15 cellular contexts compared by ENCODE assay signal in the genomic region with DNA sequence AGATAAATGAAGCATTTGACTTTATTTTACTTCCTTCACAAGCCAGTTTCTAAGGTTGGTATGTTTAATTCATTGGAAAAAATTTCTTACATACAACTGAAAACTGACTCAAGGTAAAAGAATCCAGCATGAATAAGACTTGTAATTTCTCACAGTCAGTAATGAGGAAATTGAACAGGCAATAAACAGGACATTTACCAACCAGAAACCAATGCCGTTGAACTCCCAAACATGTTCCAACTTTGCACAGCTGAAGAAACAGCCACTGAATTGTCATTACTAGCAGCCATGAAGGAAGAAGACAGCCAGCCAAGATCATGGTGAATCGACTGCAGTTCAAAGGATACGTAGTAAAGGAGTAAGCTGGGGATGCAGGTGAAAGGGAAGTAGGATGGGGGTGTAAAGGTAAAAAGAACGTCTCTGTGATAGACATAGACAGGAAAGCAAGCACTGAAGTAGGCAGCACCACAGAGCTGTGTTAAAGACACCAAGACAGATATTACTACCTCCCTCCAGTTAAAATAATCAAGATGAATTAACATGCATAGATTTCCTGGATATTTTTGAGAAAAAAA. TPM values are rescaled to one million over a fixed set of nuclear protein-coding genes. Genes with fewer than 3 reads are reported as not detected.
DNase-seq lines count a peak whose midpoint lies in the region; ATAC-seq and TF ChIP-seq lines count a peak whose summit lies in the region.
"Had no signal": no experiment of that assay in that cellular context is flagged by ENCODE, and none has a peak within 500 bp of the region (broad histone marks: within the 10 kb centered on the region; RNA-seq: fewer than 3 reads in every experiment).

No MANE protein-coding gene starts in this region.

- H3K4me1 Mint-ChIP-seq in neural progenitor cell: peaks cover 5% of the 10 kb centered on the region
- H3K4me1 Mint-ChIP-seq: nephron had no signal

- no peak overlapping the region for H3K9ac ChIP-seq in neural progenitor cell
- H3K9ac ChIP-seq: BLaER1 treated with 17β-estradiol and CSF1 and Interleukin-3, amounts not matched to agents 10 nM and 100 nM had no signal

- no peaks in the 10 kb centered on the region for H3K9me3 Mint-ChIP-seq in neural progenitor cell
- H3K9me3 Mint-ChIP-seq: nephron had no signal

- H3K4me1 ChIP-seq in PC-9 (replicated peaks; ENCODE audit: insufficient read depth) (peaks cover 13% of the 10 kb centered on the region), neural progenitor cell (no peaks in the 10 kb centered on the region)
- H3K4me1 ChIP-seq: BLaER1 treated with 17β-estradiol and CSF1 and Interleukin-3, amounts not matched to agents 10 nM and 100 nM had no signal

- H3K36me3 ChIP-seq in PC-9 (ENCODE audit: low read depth): no peaks in the 10 kb centered on the region; the same call in 1 of the 2 replicates
- no peaks in the 10 kb centered on the region for H3K36me3 ChIP-seq in neural progenitor cell

- POLR2A ChIA-PET in PC-9 (lab: Charles Lee; ENCODE audit: unreplicated experiment): interaction anchor here (0.6 kb wide), 1 partner anchor 138 kb away, joined by 5 read pairs; no protein-coding TSS in a partner anchor

- no peak for ATAC-seq in GM18498 (IDR thresholded peaks at IDR 0.05; ENCODE audit: unreplicated experiment)

- H3K27ac ChIP-seq in PC-9: peak overlapping the region; percentile 68
- no peak overlapping the region for H3K27ac ChIP-seq in neural progenitor cell
- H3K27ac ChIP-seq: BLaER1 treated with 17β-estradiol and CSF1 and Interleukin-3, amounts not matched to agents 10 nM and 100 nM; skin epidermis had no signal

- H3K27me3 Mint-ChIP-seq in neural progenitor cell (ENCODE audit: insufficient read depth, low read depth): no peaks in the 10 kb centered on the region

- H3K9me3 ChIP-seq in PC-9 (ENCODE audit: insufficient read depth, low read depth) (no peaks in the 10 kb centered on the region), neural progenitor cell (ENCODE audit: low read depth) (no peaks in the 10 kb centered on the region)
- H3K9me3 ChIP-seq: BLaER1 treated with 17β-estradiol and CSF1 and Interleukin-3, amounts not matched to agents 10 nM and 100 nM had no signal

- H3K9me2 ChIP-seq in PC-9 (ENCODE audit: insufficient read depth): no peaks in the 10 kb centered on the region

- H3K4me2 ChIP-seq in PC-9: peak overlapping the region; percentile 28; the same call in 1 of the 2 replicates
- H3K4me2 ChIP-seq in neural progenitor cell: no peak overlapping the region
- H3K4me2 ChIP-seq: BLaER1 treated with 17β-estradiol and CSF1 and Interleukin-3, amounts not matched to agents 10 nM and 100 nM had no signal

- no peak overlapping the region for H3K4me3 Mint-ChIP-seq in neural progenitor cell
- H3K4me3 Mint-ChIP-seq: nephron had no signal

- H3K79me2 ChIP-seq in PC-9 (ENCODE audit: low read depth) (peaks cover 15% of the 10 kb centered on the region; the same call in 1 of the 2 replicates), neural progenitor cell (ENCODE audit: low read depth) (no peaks in the 10 kb centered on the region)

- peak; percentile 87 for DNase-seq in AG10803 (ENCODE audit: low read depth)
- DNase-seq in PC-9: peak in 1 of 2 experiments; percentile 86
- DNase-seq in epithelial cell of esophagus (ENCODE audit: low read depth): peak; percentile 93
- peak; percentile 28 for DNase-seq in myocyte (ENCODE audit: low read depth)
- no peak for DNase-seq in NCI-H2227 (lab: John Stamatoyannopoulos, UW; ENCODE audit: unreplicated experiment)
- no peak for DNase-seq in neural progenitor cell (ENCODE audit: low spot score)
- no peak for DNase-seq in nucleus accumbens (lab: John Stamatoyannopoulos, UW)
- DNase-seq: amygdala, GDM1, MV-4-11, NCI-H2227 treated with DMSO at 0.1 percent for 48 hours had no signal

- no peaks in the 10 kb centered on the region for H3K27me3 ChIP-seq in PC-9 (ENCODE audit: insufficient read depth, low read depth)
- H3K27me3 ChIP-seq in neural progenitor cell: no peaks in the 10 kb centered on the region
- H3K27me3 ChIP-seq: BLaER1 treated with 17β-estradiol and CSF1 and Interleukin-3, amounts not matched to agents 10 nM and 100 nM had no signal

- intact Hi-C loops in PC-9 (cut with micrococcal nuclease; ENCODE audit: unreplicated experiment): loop anchor here (1.0 kb wide), 1 partner anchor 184 kb away; no protein-coding TSS in a partner anchor

- CTCF ChIA-PET in PC-9 (lab: Charles Lee): interaction anchor here (0.6 kb wide), 1 partner anchor 117 kb away, joined by 3 read pairs; no protein-coding TSS in a partner anchor

- no peak overlapping the region for H3K27ac Mint-ChIP-seq in neural progenitor cell
- H3K27ac Mint-ChIP-seq: nephron had no signal

- no peaks in the 10 kb centered on the region for H3F3A ChIP-seq in PC-9 (ENCODE audit: insufficient read depth, low read depth)
- H3F3A ChIP-seq in neural progenitor cell (ENCODE audit: low read depth): no peaks in the 10 kb centered on the region

- BruUV-seq in PC-9 (replicated peaks; lab: Mats Ljungman, UMichigan): no TSS peak

- H3K4me3 ChIP-seq in AG10803 (ENCODE audit: low read length) (no peak overlapping the region), PC-9 (no peak overlapping the region), epithelial cell of esophagus (ENCODE audit: low read length) (no peak overlapping the region), neural progenitor cell (no peak overlapping the region)
- H3K4me3 ChIP-seq: BLaER1 treated with 17β-estradiol and CSF1 and Interleukin-3, amounts not matched to agents 10 nM and 100 nM; skin epidermis had no signal

- H4K20me1 ChIP-seq in PC-9 (ENCODE audit: insufficient read depth) (no peaks in the 10 kb centered on the region), neural progenitor cell (ENCODE audit: low read depth) (no peaks in the 10 kb centered on the region)
- H4K20me1 ChIP-seq: BLaER1 treated with 17β-estradiol and CSF1 and Interleukin-3, amounts not matched to agents 10 nM and 100 nM had no signal

- H2AFZ ChIP-seq in PC-9 (no peak overlapping the region), neural progenitor cell (replicated peaks) (no peak overlapping the region)

- no peaks in the 10 kb centered on the region for H3K36me3 Mint-ChIP-seq in neural progenitor cell

- no peak for TF ChIP-seq CTCF in AG10803 (conservative IDR thresholded peaks at IDR 0.05; ENCODE audit: low read length)
- TF ChIP-seq CTCF in PC-9 (conservative IDR thresholded peaks at IDR 0.05): no peak
- TF ChIP-seq CTCF in epithelial cell of esophagus (IDR thresholded peaks at IDR 0.05; ENCODE audit: insufficient read depth, low read depth, low read length, missing control alignments): no peak
- TF ChIP-seq CTCF in neural progenitor cell (IDR thresholded peaks at IDR 0.05): no peak

RNA-seq across cellular contexts. Expression of a gene that starts 21.3 kb away (rescaled TPM):
- total RNA-seq in PC-9 (2021) (24.4 and 29.3 TPM in 2 replicates), myocyte (70.2 and 114 TPM in 2 replicates), neural progenitor cell (ENCODE audit: low replicate concordance) (15.6 and 24.6 TPM in 2 replicates)
- 11.5 TPM for polyA plus RNA-seq in myocyte (2012)

Comparison
In these comparisons a context has a peak if more than half of its experiments do, and no peak if none do; other contexts are left out.
1. DNase-seq: peak in AG10803 (single experiment), epithelial cell of esophagus (single experiment) and myocyte (single experiment); none in NCI-H2227 (single experiment), neural progenitor cell (single experiment) and nucleus accumbens (0 of 56).